In genomic region chr10:46022978-46023702, GRCh38 we compare ENCODE assay signal across 9 cellular contexts. TPM values are rescaled to one million over a fixed set of nuclear protein-coding genes. Genes with fewer than 3 reads are reported as not detected.
DNase-seq lines count a peak whose midpoint lies in the region; ATAC-seq and TF ChIP-seq lines count a peak whose summit lies in the region.
"Had no signal": no experiment of that assay in that cellular context is flagged by ENCODE, and none has a peak within 500 bp of the region (broad histone marks: within the 10 kb centered on the region; RNA-seq: fewer than 3 reads in every experiment).

No MANE protein-coding gene starts in this region.

- H3K36me3 Mint-ChIP-seq in memory B cell, result peaks cover 3% of the 10 kb centered on the region

- H3K27ac Mint-ChIP-seq in memory B cell, result peak overlapping the region; percentile 62

- H3K9me3 ChIP-seq in AG04450 (ENCODE audit: control insufficient read depth, insufficient read depth, low read length), result no peaks in the 10 kb centered on the region
- H3K9me3 ChIP-seq in effector memory CD4-positive, alpha-beta T cell (ENCODE audit: control insufficient read depth, low read length), result no peaks in the 10 kb centered on the region

- no peaks in the 10 kb centered on the region for H3K27me3 ChIP-seq in AG04450 (ENCODE audit: control insufficient read depth, insufficient read depth, low read length)
- no peaks in the 10 kb centered on the region for H3K27me3 ChIP-seq in effector memory CD4-positive, alpha-beta T cell (replicated peaks; ENCODE audit: control insufficient read depth, insufficient read depth, low read length, poor library complexity, severe bottlenecking)

- DNase-seq in AG04450 (ENCODE audit: low read depth, low spot score), result peak; percentile 61
- peak; percentile 90 for DNase-seq in NCI-H774 (lab: John Stamatoyannopoulos, UW)
- DNase-seq in activated CD8-positive, alpha-beta memory T cell treated with anti-CD3 and anti-CD28 coated beads for 24 hours, result peak; percentile 92
- peak; percentile 65 to 80 (median 77) for DNase-seq in effector memory CD4-positive, alpha-beta T cell
- DNase-seq in memory B cell (ENCODE audit: low spot score in 2 of 2), result peak; percentile 55 to 65
- DNase-seq in stimulated activated CD4-positive, alpha-beta T cell treated with anti-CD3 and anti-CD28 coated beads, TNF-alpha, amount 100 ng/mL, for 48 hours (ENCODE audit: low read depth in 3 of 3), result peak; percentile 70 to 80 (median 72)

- peak overlapping the region; percentile 78 for H3K4me3 ChIP-seq in AG04450 (ENCODE audit: low read depth, low read length)
- H3K4me3 ChIP-seq in effector memory CD4-positive, alpha-beta T cell (ENCODE audit: insufficient read depth, low read depth, low read length, poor library complexity, severe bottlenecking), result peak overlapping the region; percentile 80

- no peaks in the 10 kb centered on the region for H3K27me3 Mint-ChIP-seq in memory B cell

- ATAC-seq in GM18861 (IDR thresholded peaks at IDR 0.05; ENCODE audit: unreplicated experiment) (peak; percentile 81), HG03095 (IDR thresholded peaks at IDR 0.05; ENCODE audit: unreplicated experiment) (peak; percentile 93), memory B cell (ENCODE audit: low read depth) (peak; percentile 93)

- H3K4me3 Mint-ChIP-seq in memory B cell, result peak overlapping the region; percentile 88

- peak overlapping the region; percentile 97 for H3K27ac ChIP-seq in AG04450 (ENCODE audit: low read depth, low read length)
- peak overlapping the region; percentile 67 for H3K27ac ChIP-seq in effector memory CD4-positive, alpha-beta T cell (ENCODE audit: insufficient read depth, low read length, poor library complexity, severe bottlenecking)
- H3K27ac ChIP-seq: KMS-11 had no signal

- H3K4me1 ChIP-seq in effector memory CD4-positive, alpha-beta T cell (ENCODE audit: control insufficient read depth, insufficient read depth, low read length, poor library complexity, severe bottlenecking), result peaks cover 24% of the 10 kb centered on the region

- no peak; the same call in 1 of the 2 replicates for TF ChIP-seq CTCF in AG04450 (IDR thresholded peaks at IDR 0.05; ENCODE audit: low read depth, low read length)

- H3K4me1 Mint-ChIP-seq in memory B cell, result peaks cover 53% of the 10 kb centered on the region

- POLR2A ChIA-PET in AG04450 (lab: Yijun Ruan, JAX), result interaction anchor here (1.1 kb wide), 2 partner anchors 14 to 17 kb away, joined by 4 read pairs; no protein-coding TSS in a partner anchor

- H3K36me3 ChIP-seq in effector memory CD4-positive, alpha-beta T cell (ENCODE audit: control insufficient read depth, insufficient read depth, low read length), result no peaks in the 10 kb centered on the region

- H3K9me3 Mint-ChIP-seq in memory B cell, result no peaks in the 10 kb centered on the region

- CTCF ChIA-PET in AG04450 (lab: Charles Lee), result no interaction called here

RNA-seq across cellular contexts. Expression of gene NCOA4, which starts 7.3 kb away (rescaled TPM):
- polyA plus RNA-seq in AG04450 (2011; rRNA removed), result 139 and 171 TPM in 2 replicates
- 143 and 144 TPM in 2 replicates for polyA minus RNA-seq in AG04450 (2011; rRNA and poly(A)+ RNA removed)

RNA-seq across cellular contexts. Expression of gene MSMB, which starts 22.9 kb away (rescaled TPM):
- polyA plus RNA-seq in AG04450 (2011; rRNA removed), result not detected in 2 replicates
- polyA minus RNA-seq in AG04450 (2011; rRNA and poly(A)+ RNA removed), result not detected in 2 replicates

RNA-seq across cellular contexts. Expression of gene TIMM23, which starts 50.9 kb away (rescaled TPM):
- 113 and 137 TPM in 2 replicates for polyA plus RNA-seq in AG04450 (2011; rRNA removed)
- 54.6 and 81.8 TPM in 2 replicates for polyA minus RNA-seq in AG04450 (2011; rRNA and poly(A)+ RNA removed)

Comparison
In these comparisons a context has a peak if more than half of its experiments do, and no peak if none do; other contexts are left out.
1. Peak in every context shown above with its lines: DNase-seq, ATAC-seq, H3K4me3 ChIP-seq and H3K27ac ChIP-seq.